9 cellular contexts compared by ENCODE assay signal in genomic region chr19:17248011-17248776, GRCh38. TPM values are rescaled to one million over a fixed set of nuclear protein-coding genes. Genes with fewer than 3 reads are reported as not detected.
DNase-seq lines count a peak whose midpoint lies in the region; ATAC-seq and TF ChIP-seq lines count a peak whose summit lies in the region.
"Had no signal": no experiment of that assay in that cellular context is flagged by ENCODE, and none has a peak within 500 bp of the region (broad histone marks: within the 10 kb centered on the region; RNA-seq: fewer than 3 reads in every experiment).

No MANE protein-coding gene starts in this region.

- no peaks in the 10 kb centered on the region for H3K9me3 ChIP-seq in body of pancreas
- H3K9me3 ChIP-seq in neuronal stem cell (replicated peaks in 1 of 2; ENCODE audit: control insufficient read depth in 2 of 2, insufficient read depth in 1 of 2, low read depth in 1 of 2, low read length in 2 of 2), result no peaks in the 10 kb centered on the region

- H3K27me3 ChIP-seq in body of pancreas, result no peaks in the 10 kb centered on the region
- peaks cover 0 to 2% (median 0%) of the 10 kb centered on the region in 3 experiments for H3K27me3 ChIP-seq in neuronal stem cell (ENCODE audit: control insufficient read depth in 3 of 3, insufficient read depth in 3 of 3, low read depth in 1 of 3, low read length in 3 of 3)

- no peak overlapping the region for H3K4ac ChIP-seq in neuronal stem cell (ENCODE audit: low read length)

- H2BK120ac ChIP-seq in neuronal stem cell (ENCODE audit: low read depth, low read length), result peak overlapping the region; percentile 61

- peak overlapping the region; percentile 8 for H2BK12ac ChIP-seq in neuronal stem cell (ENCODE audit: low read length)

- H3K4me3 ChIP-seq in body of pancreas (no peak overlapping the region), neuronal stem cell (ENCODE audit: low read length in 2 of 2) (no peak overlapping the region)

- peak overlapping the region; percentile 5 for H2AFZ ChIP-seq in neuronal stem cell (ENCODE audit: low read length)

- H3K36me3 ChIP-seq in body of pancreas (replicated peaks in 1 of 2; ENCODE audit: insufficient read depth in 1 of 2, low read depth in 2 of 2), result no peaks in the 10 kb centered on the region
- H3K36me3 ChIP-seq in neuronal stem cell (replicated peaks in 1 of 2; ENCODE audit: control insufficient read depth in 2 of 2, insufficient read depth in 2 of 2, low read length in 2 of 2), result no peaks in the 10 kb centered on the region

- intact Hi-C loops in body of pancreas (cut with DNase I), result no loop called here
- intact Hi-C loops in left ventricle myocardium superior (cut with micrococcal nuclease), result no loop called here

- H3K23ac ChIP-seq in neuronal stem cell (ENCODE audit: low read depth, low read length, poor library complexity), result no peak overlapping the region

- TF ChIP-seq EP300 in Ishikawa (IDR thresholded peaks at IDR 0.05; ENCODE audit: borderline replicate concordance), result peak; percentile 74

- H2BK5ac ChIP-seq in neuronal stem cell (ENCODE audit: low read length), result no peak overlapping the region

- ATAC-seq in body of pancreas (peak; percentile 39), left ventricle myocardium superior (no peak), HG02885 (IDR thresholded peaks at IDR 0.05; ENCODE audit: poor library complexity, unreplicated experiment) (no peak)
- ATAC-seq in stimulated activated naive CD8-positive, alpha-beta T cell treated with anti-CD3 and anti-CD28 coated beads, Interleukin-15, Interleukin-2, amounts not matched to agents 100 U/mL and 50 U/mL, for 24 hours, result no peak
- ATAC-seq: sciatic nerve; stimulated activated effector memory CD8-positive, alpha-beta T cell treated with anti-CD3 and anti-CD28 coated beads, Interleukin-12 subunit alpha, Interleukin-12 subunit beta, amount 100 ng/mL, for 72 hours had no signal

- peak overlapping the region; percentile 81 to 97 (median 94) for H3K27ac ChIP-seq in body of pancreas
- H3K27ac ChIP-seq in neuronal stem cell (replicated peaks; ENCODE audit: low read length), result no peak overlapping the region

- peaks cover 46% of the 10 kb centered on the region for H3K4me1 ChIP-seq in body of pancreas
- H3K4me1 ChIP-seq in neuronal stem cell (ENCODE audit: control insufficient read depth in 2 of 2, insufficient read depth in 1 of 2, low read depth in 1 of 2, low read length in 2 of 2), result peaks cover 23 to 27% of the 10 kb centered on the region in 2 donors

- no peak overlapping the region for H4K8ac ChIP-seq in neuronal stem cell (ENCODE audit: low read depth, low read length)

- H3K79me1 ChIP-seq in neuronal stem cell (ENCODE audit: low read depth, low read length), result peaks cover 10% of the 10 kb centered on the region

- H3K9ac ChIP-seq in neuronal stem cell (ENCODE audit: low read depth, low read length, poor library complexity), result no peak overlapping the region

- peak; percentile 55 to 79 (median 70) for TF ChIP-seq POLR2A in body of pancreas (IDR thresholded peaks at IDR 0.05)

- H4K91ac ChIP-seq in neuronal stem cell (ENCODE audit: low read depth, low read length, poor library complexity), result no peak overlapping the region

- no peak overlapping the region for H2AK5ac ChIP-seq in neuronal stem cell (ENCODE audit: low read depth, low read length)

- no peak overlapping the region for H3K14ac ChIP-seq in neuronal stem cell (ENCODE audit: low read length)

- H3K18ac ChIP-seq in neuronal stem cell (ENCODE audit: low read length), result peak overlapping the region; percentile 3

- H3K4me2 ChIP-seq in neuronal stem cell (ENCODE audit: insufficient read depth, low read length, poor library complexity, severe bottlenecking), result no peak overlapping the region

- no peak overlapping the region for H2BK15ac ChIP-seq in neuronal stem cell (ENCODE audit: low read length)

- peak in 1 of 7 experiments; percentile 5 for TF ChIP-seq CTCF in body of pancreas (IDR thresholded peaks at IDR 0.05)

- WGBS in body of pancreas, 2 donors, result 8 to 42% methylated on average over 5 to 16 of the region's 21 CpGs
- WGBS in neuronal stem cell (ENCODE audit: extremely low coverage in 2 of 2, insufficient read length in 2 of 2, insufficient replicate concordance in 1 of 2), 2 donors, result no CpG with 5 or more reads among the region's 21 CpGs

- DNase-seq in body of pancreas (peak; percentile 85 to 92 (median 90)), neuronal stem cell (ENCODE audit: low spot score) (no peak), left ventricle myocardium superior (no peak)
- no peak for DNase-seq in stimulated activated naive CD8-positive, alpha-beta T cell treated with anti-CD3 and anti-CD28 coated beads, Interleukin-15, Interleukin-2, amounts not matched to agents 100 U/mL and 50 U/mL, for 24 hours
- DNase-seq: activated CD4-positive, alpha-beta T cell treated with anti-CD3 and anti-CD28 coated beads, Interleukin-2, amount 50 U/mL, for 4 hours had no signal

- no peak; the same call in 1 of the 2 replicates for TF ChIP-seq RAD21 in Ishikawa (IDR thresholded peaks at IDR 0.05; ENCODE audit: low read depth)

TF ChIP-seq in Ishikawa, 13 proteins besides CTCF, POLR2A, EP300 and RAD21:
- TF ChIP-seq MAX (IDR thresholded peaks at IDR 0.05), result peak; percentile 68
- no peak for TF ChIP-seq FOXM1 (IDR thresholded peaks at IDR 0.05; ENCODE audit: borderline replicate concordance, low read depth)
- no peak for TF ChIP-seq EGR1 (IDR thresholded peaks at IDR 0.05)
- TF ChIP-seq ZBTB7A (IDR thresholded peaks at IDR 0.05; ENCODE audit: low read depth), result peak; percentile 65; the same call in 1 of the 2 replicates
- no peak for TF ChIP-seq TEAD4 (IDR thresholded peaks at IDR 0.05)
- peak; percentile 30; the same call in 1 of the 2 replicates for TF ChIP-seq USF1 (IDR thresholded peaks at IDR 0.05)
- peak; percentile 45; the same call in 1 of the 2 replicates for TF ChIP-seq CREB1 (IDR thresholded peaks at IDR 0.05; ENCODE audit: low read depth)
- TF ChIP-seq YY1 (IDR thresholded peaks at IDR 0.05; ENCODE audit: low read depth), result no peak
- peak; percentile 66 for TF ChIP-seq NFIC (IDR thresholded peaks at IDR 0.05)
- no peak for TF ChIP-seq REST (IDR thresholded peaks at IDR 0.05; ENCODE audit: low read depth)
- TF ChIP-seq CEBPB (IDR thresholded peaks at IDR 0.05), result no peak
- TF ChIP-seq TCF12 (IDR thresholded peaks at IDR 0.05; ENCODE audit: low read depth), result peak; percentile 88
- peak; percentile 17; the same call in 1 of the 2 replicates for TF ChIP-seq TAF1 (IDR thresholded peaks at IDR 0.05; ENCODE audit: low read depth)

RNA-seq across cellular contexts. Expression of gene NR2F6, which starts 2.5 kb away (rescaled TPM):
- total RNA-seq in body of pancreas (10 to 100 TPM; 67.6 to 83.3 TPM), left ventricle myocardium superior (82.4 TPM)
- 34.2 TPM for polyA plus RNA-seq in neuronal stem cell (2013, experiment 1 of 2)
- 34.5 TPM for polyA plus RNA-seq in neuronal stem cell (2013, experiment 2 of 2)

RNA-seq across cellular contexts. Expression of gene USHBP1, which starts 16.4 kb away (rescaled TPM):
- total RNA-seq in body of pancreas (10 to 100 TPM in 1 of 2 donors, 1 to 10 TPM in 1; 9.2 to 10.4 TPM), left ventricle myocardium superior (9.3 TPM)
- polyA plus RNA-seq in neuronal stem cell (2013, experiment 1 of 2), result 0.22 TPM
- 0.50 TPM for polyA plus RNA-seq in neuronal stem cell (2013, experiment 2 of 2)

RNA-seq across cellular contexts. Expression of gene BABAM1, which starts 19.0 kb away (rescaled TPM):
- total RNA-seq in body of pancreas, result 10 to 100 TPM; 45.2 to 84.6 TPM
- polyA plus RNA-seq in neuronal stem cell (2013, experiment 1 of 2), result 102 TPM
- 100.0 TPM for polyA plus RNA-seq in neuronal stem cell (2013, experiment 2 of 2)
- 82.0 TPM for total RNA-seq in left ventricle myocardium superior

RNA-seq across cellular contexts. Expression of gene OCEL1, which starts 22.2 kb away (rescaled TPM):
- 10 to 100 TPM; 27.4 to 27.8 TPM for total RNA-seq in body of pancreas
- 16.5 TPM for polyA plus RNA-seq in neuronal stem cell (2013, experiment 1 of 2)
- 16.7 TPM for polyA plus RNA-seq in neuronal stem cell (2013, experiment 2 of 2)
- total RNA-seq in left ventricle myocardium superior, result 28.0 TPM

RNA-seq across cellular contexts. Expression of gene USE1, which starts 33.0 kb away (rescaled TPM):
- 10 to 100 TPM; 13.2 to 20.1 TPM for total RNA-seq in body of pancreas
- 10.0 TPM for polyA plus RNA-seq in neuronal stem cell (2013, experiment 1 of 2)
- polyA plus RNA-seq in neuronal stem cell (2013, experiment 2 of 2), result 10.0 TPM
- 27.4 TPM for total RNA-seq in left ventricle myocardium superior

Comparison
In these comparisons a context has a peak if more than half of its experiments do, and no peak if none do; other contexts are left out.
1. DNase-seq: peak in body of pancreas (4 of 4); none in neuronal stem cell (single experiment), stimulated activated naive CD8-positive, alpha-beta T cell treated with anti-CD3 and anti-CD28 coated beads, Interleukin-15, Interleukin-2, amounts not matched to agents 100 U/mL and 50 U/mL, for 24 hours (single experiment) and left ventricle myocardium superior (single experiment).